ENCODE assay signal across 23 cellular contexts in genomic region chr2:16774091-16774490, GRCh38.
A peak's percentile ranks its signal among the peaks of the same experiment; 100 is the strongest.
DNase-seq lines count a peak whose midpoint lies in the region; ATAC-seq and TF ChIP-seq lines count a peak whose summit lies in the region.
"Had no signal": no experiment of that assay in that cellular context is flagged by ENCODE, and none has a peak within 500 bp of the region (broad histone marks: within the 10 kb centered on the region; RNA-seq: fewer than 3 reads in every experiment).

No MANE protein-coding gene starts in this region.

- no peaks in the 10 kb centered on the region for H3K27me3 ChIP-seq in HUES64 (ENCODE audit: insufficient read depth, low read length)
- no peaks in the 10 kb centered on the region for H3K27me3 ChIP-seq in right cardiac atrium (ENCODE audit: control insufficient read depth, insufficient read depth)
- H3K27me3 ChIP-seq in smooth muscle cell (ENCODE audit: low read depth), result peaks cover 8% of the 10 kb centered on the region
- H3K27me3 ChIP-seq: adrenal gland, gastrocnemius medialis, tibial nerve had no signal

- no peak for TF ChIP-seq CTCF in WTC11 (IDR thresholded peaks at IDR 0.05)
- TF ChIP-seq CTCF in epithelial cell of esophagus (IDR thresholded peaks at IDR 0.05; ENCODE audit: insufficient read depth, low read depth, low read length, missing control alignments), result no peak
- no peak for TF ChIP-seq CTCF in smooth muscle cell (IDR thresholded peaks at IDR 0.05; ENCODE audit: borderline replicate concordance, insufficient read depth, poor library complexity, severe bottlenecking)

- H3K4me1 ChIP-seq in HUES64 (ENCODE audit: insufficient read depth, low read length) (peaks cover 14% of the 10 kb centered on the region; the same call in 1 of the 2 replicates), mesodermal cell (ENCODE audit: control insufficient read depth, insufficient read depth, low read length, poor library complexity, severe bottlenecking) (peaks cover 3% of the 10 kb centered on the region), right cardiac atrium (ENCODE audit: control insufficient read depth, insufficient read depth, low read length) (no peaks in the 10 kb centered on the region), smooth muscle cell (ENCODE audit: low read depth) (no peaks in the 10 kb centered on the region)
- H3K4me1 ChIP-seq: adrenal gland, gastrocnemius medialis, psoas muscle, tibial nerve had no signal

- no peaks in the 10 kb centered on the region for H3K9me3 ChIP-seq in HUES64 (ENCODE audit: insufficient read depth, low read depth, low read length)
- no peaks in the 10 kb centered on the region for H3K9me3 ChIP-seq in mesodermal cell (ENCODE audit: control insufficient read depth, low read length)
- no peaks in the 10 kb centered on the region for H3K9me3 ChIP-seq in right cardiac atrium (ENCODE audit: control insufficient read depth, low read length)
- no peaks in the 10 kb centered on the region for H3K9me3 ChIP-seq in smooth muscle cell (replicated peaks; ENCODE audit: low read depth)
- H3K9me3 ChIP-seq: adrenal gland, gastrocnemius medialis, psoas muscle, tibial nerve had no signal

- no peak for DNase-seq in WTC11 (ENCODE audit: low spot score)
- DNase-seq in epithelial cell of esophagus (ENCODE audit: low read depth), result peak; percentile 25
- DNase-seq in right cardiac atrium, result no peak
- no peak for DNase-seq in activated naive CD4-positive, alpha-beta T cell treated with anti-CD3 and anti-CD28 coated beads, Interleukin-2, amount 50 U/mL, for 16 hours
- DNase-seq in smooth muscle cell (lab: John Stamatoyannopoulos, UW; ENCODE audit: unreplicated experiment), result no peak
- DNase-seq: activated CD4-positive, alpha-beta T cell treated with anti-CD3 and anti-CD28 coated beads, Interleukin-2, amount 50 U/mL, for 48 hours; activated gamma-delta T cell treated with Interleukin-2 at 50 U/mL for 16 hours; adrenal gland; CD4-positive, alpha-beta memory T cell; central memory CD4-positive, alpha-beta T cell; gastrocnemius medialis; Kasumi-1; NCI-H1105 treated with DMSO at 0.1 percent for 48 hours; NCI-H510A treated with DMSO at 0.1 percent for 48 hours; psoas muscle; stimulated activated CD4-positive, alpha-beta T cell treated with anti-CD3 and anti-CD28 coated beads, Interleukin-4, amount 100 ng/mL, for 1 hour had no signal

- H3K4me2 ChIP-seq in smooth muscle cell, result no peak overlapping the region

- no peaks in the 10 kb centered on the region for H3K79me2 ChIP-seq in smooth muscle cell (ENCODE audit: low read depth)

- 91% methylated on average over 2 of the region's 2 CpGs for WGBS in HUES64
- WGBS in mesodermal cell (ENCODE audit: insufficient coverage in 2 of 2), 2 experiments, result 100% methylated on average over 1 of the region's 2 CpGs
- WGBS in right cardiac atrium, result 73% methylated on average over 2 of the region's 2 CpGs
- 79% methylated on average over 2 of the region's 2 CpGs for WGBS in smooth muscle cell (ENCODE audit: low lambda C conversion rate)

- no peaks in the 10 kb centered on the region for H3K36me3 Mint-ChIP-seq in WTC11
- H3K36me3 Mint-ChIP-seq: CD4-positive, alpha-beta memory T cell had no signal

- H3K27ac ChIP-seq in HUES64 (ENCODE audit: low read depth, low read length) (0 out of 2 replicates have a peak overlapping the region, but pooled peaks have one; percentile 3), mesodermal cell (ENCODE audit: low read depth, low read length, severe bottlenecking) (peak overlapping the region; percentile 42), right cardiac atrium (ENCODE audit: low read length) (no peak overlapping the region), smooth muscle cell (ENCODE audit: low read depth) (no peak overlapping the region)
- H3K27ac ChIP-seq: adrenal gland, epithelial cell of prostate, gastrocnemius medialis, psoas muscle, tibial nerve had no signal

- H3K9me3 Mint-ChIP-seq in WTC11, result peaks cover 3% of the 10 kb centered on the region; the same call in 1 of the 2 replicates
- H3K9me3 Mint-ChIP-seq: stimulated activated naive CD8-positive, alpha-beta T cell treated with anti-CD3 and anti-CD28 coated beads, Interleukin-15, Interleukin-2, amounts not matched to agents 100 ng/mL and 50 ng/mL, for 24 hours; T-helper 2 cell treated with Interferon-gamma antibody and Interleukin-4, amounts not matched to agents 5 μg/mL and 100 μg/mL, for 36 hours had no signal

- H3K36me3 ChIP-seq in HUES64 (ENCODE audit: insufficient read depth, low read length) (no peaks in the 10 kb centered on the region), mesodermal cell (ENCODE audit: control insufficient read depth, insufficient read depth, low read length) (no peaks in the 10 kb centered on the region), smooth muscle cell (ENCODE audit: low read depth) (no peaks in the 10 kb centered on the region)
- H3K36me3 ChIP-seq: adrenal gland, gastrocnemius medialis, tibial nerve had no signal

- no peak overlapping the region for H3K4me3 Mint-ChIP-seq in WTC11
- H3K4me3 Mint-ChIP-seq: CD4-positive, alpha-beta memory T cell; stimulated activated naive CD8-positive, alpha-beta T cell treated with anti-CD3 and anti-CD28 coated beads, Interleukin-15, Interleukin-2, amounts not matched to agents 100 ng/mL and 50 ng/mL, for 24 hours; T-helper 2 cell treated with Interferon-gamma antibody and Interleukin-4, amounts not matched to agents 5 μg/mL and 100 μg/mL, for 36 hours had no signal

- POLR2A ChIA-PET in WTC11 (lab: Charles Lee), result no interaction called here

- H4K20me1 ChIP-seq in smooth muscle cell (ENCODE audit: low read depth), result no peaks in the 10 kb centered on the region

- ATAC-seq in WTC11 (no peak), right cardiac atrium (no peak), HG03457 (IDR thresholded peaks at IDR 0.05; ENCODE audit: unreplicated experiment) (no peak)
- ATAC-seq: gastrocnemius medialis, psoas muscle had no signal

- H3K4me3 ChIP-seq in HUES64 (ENCODE audit: low read length) (no peak overlapping the region), epithelial cell of esophagus (ENCODE audit: low read length) (no peak overlapping the region), mesodermal cell (ENCODE audit: extremely low read depth, insufficient read depth, low read length, poor library complexity, severe bottlenecking) (no peak overlapping the region), right cardiac atrium (ENCODE audit: low read length) (no peak overlapping the region), smooth muscle cell (no peak overlapping the region)
- H3K4me3 ChIP-seq: adrenal gland, gastrocnemius medialis, psoas muscle, tibial nerve had no signal

- intact Hi-C loops in right cardiac atrium (cut with DNase I), result loop anchor here in 3 of 4 donors (5.0 to 10.0 kb wide), 5 partner anchors 373 to 901 kb away; no protein-coding TSS in a partner anchor

- H3K9ac ChIP-seq in HUES64 (ENCODE audit: low read depth, low read length), result no peak overlapping the region
- H3K9ac ChIP-seq in smooth muscle cell (ENCODE audit: low read depth), result no peak overlapping the region

- peaks cover 41% of the 10 kb centered on the region for H3K4me1 Mint-ChIP-seq in WTC11
- H3K4me1 Mint-ChIP-seq: CD4-positive, alpha-beta memory T cell had no signal

- H2AFZ ChIP-seq in smooth muscle cell (ENCODE audit: low read depth), result no peak overlapping the region

- H3K27ac Mint-ChIP-seq in WTC11, result no peak overlapping the region
- H3K27ac Mint-ChIP-seq: stimulated activated naive CD8-positive, alpha-beta T cell treated with anti-CD3 and anti-CD28 coated beads, Interleukin-15, Interleukin-2, amounts not matched to agents 100 ng/mL and 50 ng/mL, for 24 hours; T-helper 2 cell treated with Interferon-gamma antibody and Interleukin-4, amounts not matched to agents 5 μg/mL and 100 μg/mL, for 36 hours had no signal

- CTCF ChIA-PET in WTC11 (lab: Charles Lee), result interaction anchor here (0.9 to 4.7 kb wide), 8 partner anchors 52 to 800 kb away, joined by 3 to 55 read pairs (median 4); no protein-coding TSS in a partner anchor

- no peaks in the 10 kb centered on the region for H3F3A ChIP-seq in smooth muscle cell (ENCODE audit: low read depth)

- H3K27me3 Mint-ChIP-seq in WTC11 (ENCODE audit: low read depth), result no peaks in the 10 kb centered on the region

TF ChIP-seq in WTC11, 78 proteins besides CTCF, POLR2A, EP300 and RAD21:
- TF ChIP-seq USF2 (CRISPR knock-in tag; IDR thresholded peaks at IDR 0.05), result peak; percentile 26; the same call in 1 of the 2 replicates
- no peak for TF ChIP-seq ZSCAN18 (CRISPR knock-in tag; IDR thresholded peaks at IDR 0.05)

Comparison
In these comparisons a context has a peak if more than half of its experiments do, and no peak if none do; other contexts are left out.
1. H3K27ac ChIP-seq: peak in HUES64 (single experiment) and mesodermal cell (single experiment); none in right cardiac atrium (single experiment) and smooth muscle cell (single experiment).